8 cellular contexts compared by ENCODE assay signal in genomic region chr2:70086278-70086837, GRCh38. TPM values are rescaled to one million over a fixed set of nuclear protein-coding genes. Genes with fewer than 3 reads are reported as not detected.
A peak's percentile ranks its signal among the peaks of the same experiment; 100 is the strongest.
DNase-seq lines count a peak whose midpoint lies in the region; ATAC-seq and TF ChIP-seq lines count a peak whose summit lies in the region.

No MANE protein-coding gene starts in this region.

- H3K27ac Mint-ChIP-seq in activated B cell treated with CpG ODN at 0.5 μM for 24 hours: peak overlapping the region; percentile 100

- peaks cover 33 to 80% (median 62%) of the 10 kb centered on the region in 6 donors for H3K4me1 ChIP-seq in spleen

- peak overlapping the region; percentile 21 to 97 (median 78) for H3K4me3 ChIP-seq in spleen

- no peak for TF ChIP-seq POLR2A in spleen (IDR thresholded peaks at IDR 0.05)

- H3K36me3 ChIP-seq in spleen: peaks cover 0 to 54% (median 14%) of the 10 kb centered on the region in 6 donors

- H3K9me3 Mint-ChIP-seq in activated B cell treated with CpG ODN at 0.5 μM for 24 hours: no peaks in the 10 kb centered on the region

- 0 to 1% (median 1%) methylated on average over 25 to 40 of the region's 40 CpGs for WGBS in spleen, 5 donors

- peaks cover 64% of the 10 kb centered on the region for H3K4me1 Mint-ChIP-seq in activated B cell treated with CpG ODN at 0.5 μM for 24 hours

- H3K4me3 Mint-ChIP-seq in activated B cell treated with CpG ODN at 0.5 μM for 24 hours: peak overlapping the region; percentile 96

- CTCF ChIA-PET in activated B cell treated with CpG ODN at 0.5 μM for 24 hours (lab: Charles Lee): interaction anchor here (1.0 to 3.9 kb wide), 5 partner anchors 8 to 172 kb away, joined by 4 to 17 read pairs (median 5); partner anchors contain the start of gene MXD1

- POLR2A ChIA-PET in activated B cell treated with CpG ODN at 0.5 μM for 24 hours (lab: Charles Lee): interaction anchor here (0.5 to 30.7 kb wide), 13 partner anchors 9 to 215 kb away, joined by 3 to 976 read pairs (median 82); partner anchors contain the start of genes C2orf42, FAM136A, MXD1 and SNRPG

- H3K27me3 Mint-ChIP-seq in activated B cell treated with CpG ODN at 0.5 μM for 24 hours: no peaks in the 10 kb centered on the region

- intact Hi-C loops in activated B cell treated with CpG ODN at 0.5 μM for 24 hours (cut with micrococcal nuclease) (loop anchor here (1.0 to 2.0 kb wide), 5 partner anchors 46 to 206 kb away; partner anchors contain the start of genes C2orf42, SNRPG and TIA1), spleen (cut with DNase I; ENCODE audit: low total_unique reads) (loop anchor here (5.0 kb wide), 2 partner anchors 36 to 56 kb away; no protein-coding TSS in a partner anchor)

- DNase-seq in NCI-H2196 (lab: John Stamatoyannopoulos, UW; ENCODE audit: unreplicated experiment) (peak; percentile 50), NCI-H2196 treated with DMSO at 0.1 percent for 48 hours (lab: John Stamatoyannopoulos, UW; ENCODE audit: unreplicated experiment) (no peak), NCI-H2107 treated with DMSO at 0.1 percent for 48 hours (lab: John Stamatoyannopoulos, UW; ENCODE audit: unreplicated experiment) (peak; percentile 60), activated B cell treated with CpG ODN at 0.5 μM for 24 hours (peak; percentile 77), caudate nucleus (lab: John Stamatoyannopoulos, UW) (peak in 58 of 61 donors; percentile 23 to 92 (median 74)), islet precursor cell (peak; percentile 76), spleen (peak; percentile 95)

- H3K36me3 Mint-ChIP-seq in activated B cell treated with CpG ODN at 0.5 μM for 24 hours (ENCODE audit: low read depth): peaks cover 55% of the 10 kb centered on the region

- peak overlapping the region; percentile 100 for H3K27ac ChIP-seq in caudate nucleus (ENCODE audit: low read depth, low read length)
- peak overlapping the region; percentile 97 to 100 (median 100) for H3K27ac ChIP-seq in spleen

- no peaks in the 10 kb centered on the region for H3K27me3 ChIP-seq in spleen (replicated peaks in 1 of 7)

- TF ChIP-seq CTCF in activated B cell treated with CpG ODN at 0.5 μM for 24 hours (IDR thresholded peaks at IDR 0.05) (no peak), spleen (IDR thresholded peaks at IDR 0.05 in 8 of 11, conservative IDR thresholded peaks at IDR 0.05 in 3 of 11) (peak in 2 of 11 experiments; percentile 8 to 17)

- ATAC-seq in HG02981 (IDR thresholded peaks at IDR 0.05; ENCODE audit: unreplicated experiment) (peak; percentile 33), activated B cell treated with CpG ODN at 0.5 μM for 24 hours (ENCODE audit: low read depth) (peak; percentile 24)

- no peaks in the 10 kb centered on the region for H3K9me3 ChIP-seq in spleen

RNA-seq across cellular contexts. Expression of gene PCBP1, which starts 0.9 kb away (rescaled TPM):
- total RNA-seq in activated B cell treated with CpG ODN at 0.5 μM for 24 hours (370 and 379 TPM in 2 replicates), spleen (100 to 1,000 TPM; 256 to 351 (median 301) TPM)
- polyA plus RNA-seq in spleen: 100 to 1,000 TPM; 254 to 294 (median 278) TPM
